Comparison of ENCODE assay signal across 2 cellular contexts in the genomic region with DNA sequence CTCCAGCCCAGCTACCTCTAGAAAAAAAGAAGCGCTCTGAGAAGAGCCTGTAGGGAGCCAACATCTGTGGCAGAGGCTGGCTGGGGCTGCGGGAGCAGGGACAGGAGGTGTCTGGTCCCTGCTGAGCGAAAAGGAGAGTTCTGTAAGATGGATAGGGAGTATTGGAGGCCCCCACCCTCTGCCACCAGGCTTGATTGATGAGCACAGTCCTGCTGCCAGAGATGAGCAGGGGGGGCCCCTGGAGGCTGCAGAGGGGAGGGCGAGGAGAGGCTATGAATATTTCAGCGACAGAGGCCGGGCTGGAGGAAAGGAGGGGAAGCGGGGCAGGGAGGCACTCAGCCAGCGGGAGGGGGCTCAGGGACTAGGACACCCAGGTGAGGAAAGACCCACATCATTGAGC.
TF ChIP-seq lines count a peak whose summit lies in the region.

No MANE protein-coding gene starts in this region.

TF ChIP-seq in SK-N-SH, 30 proteins besides CTCF, POLR2A, EP300 and RAD21 (continued from another document):
- TF ChIP-seq, protein P1, sequence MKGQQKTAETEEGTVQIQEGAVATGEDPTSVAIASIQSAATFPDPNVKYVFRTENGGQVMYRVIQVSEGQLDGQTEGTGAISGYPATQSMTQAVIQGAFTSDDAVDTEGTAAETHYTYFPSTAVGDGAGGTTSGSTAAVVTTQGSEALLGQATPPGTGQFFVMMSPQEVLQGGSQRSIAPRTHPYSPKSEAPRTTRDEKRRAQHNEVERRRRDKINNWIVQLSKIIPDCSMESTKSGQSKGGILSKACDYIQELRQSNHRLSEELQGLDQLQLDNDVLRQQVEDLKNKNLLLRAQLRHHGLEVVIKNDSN (IDR thresholded peaks at IDR 0.05; ENCODE audit: borderline replicate concordance, low read depth) = no peak
- TF ChIP-seq JUND (IDR thresholded peaks at IDR 0.05) = no peak
- TF ChIP-seq, protein P2, sequence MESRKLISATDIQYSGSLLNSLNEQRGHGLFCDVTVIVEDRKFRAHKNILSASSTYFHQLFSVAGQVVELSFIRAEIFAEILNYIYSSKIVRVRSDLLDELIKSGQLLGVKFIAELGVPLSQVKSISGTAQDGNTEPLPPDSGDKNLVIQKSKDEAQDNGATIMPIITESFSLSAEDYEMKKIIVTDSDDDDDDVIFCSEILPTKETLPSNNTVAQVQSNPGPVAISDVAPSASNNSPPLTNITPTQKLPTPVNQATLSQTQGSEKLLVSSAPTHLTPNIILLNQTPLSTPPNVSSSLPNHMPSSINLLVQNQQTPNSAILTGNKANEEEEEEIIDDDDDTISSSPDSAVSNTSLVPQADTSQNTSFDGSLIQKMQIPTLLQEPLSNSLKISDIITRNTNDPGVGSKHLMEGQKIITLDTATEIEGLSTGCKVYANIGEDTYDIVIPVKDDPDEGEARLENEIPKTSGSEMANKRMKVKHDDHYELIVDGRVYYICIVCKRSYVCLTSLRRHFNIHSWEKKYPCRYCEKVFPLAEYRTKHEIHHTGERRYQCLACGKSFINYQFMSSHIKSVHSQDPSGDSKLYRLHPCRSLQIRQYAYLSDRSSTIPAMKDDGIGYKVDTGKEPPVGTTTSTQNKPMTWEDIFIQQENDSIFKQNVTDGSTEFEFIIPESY (IDR thresholded peaks at IDR 0.05; ENCODE audit: borderline replicate concordance, low read depth) = no peak
- TF ChIP-seq, protein P3, sequence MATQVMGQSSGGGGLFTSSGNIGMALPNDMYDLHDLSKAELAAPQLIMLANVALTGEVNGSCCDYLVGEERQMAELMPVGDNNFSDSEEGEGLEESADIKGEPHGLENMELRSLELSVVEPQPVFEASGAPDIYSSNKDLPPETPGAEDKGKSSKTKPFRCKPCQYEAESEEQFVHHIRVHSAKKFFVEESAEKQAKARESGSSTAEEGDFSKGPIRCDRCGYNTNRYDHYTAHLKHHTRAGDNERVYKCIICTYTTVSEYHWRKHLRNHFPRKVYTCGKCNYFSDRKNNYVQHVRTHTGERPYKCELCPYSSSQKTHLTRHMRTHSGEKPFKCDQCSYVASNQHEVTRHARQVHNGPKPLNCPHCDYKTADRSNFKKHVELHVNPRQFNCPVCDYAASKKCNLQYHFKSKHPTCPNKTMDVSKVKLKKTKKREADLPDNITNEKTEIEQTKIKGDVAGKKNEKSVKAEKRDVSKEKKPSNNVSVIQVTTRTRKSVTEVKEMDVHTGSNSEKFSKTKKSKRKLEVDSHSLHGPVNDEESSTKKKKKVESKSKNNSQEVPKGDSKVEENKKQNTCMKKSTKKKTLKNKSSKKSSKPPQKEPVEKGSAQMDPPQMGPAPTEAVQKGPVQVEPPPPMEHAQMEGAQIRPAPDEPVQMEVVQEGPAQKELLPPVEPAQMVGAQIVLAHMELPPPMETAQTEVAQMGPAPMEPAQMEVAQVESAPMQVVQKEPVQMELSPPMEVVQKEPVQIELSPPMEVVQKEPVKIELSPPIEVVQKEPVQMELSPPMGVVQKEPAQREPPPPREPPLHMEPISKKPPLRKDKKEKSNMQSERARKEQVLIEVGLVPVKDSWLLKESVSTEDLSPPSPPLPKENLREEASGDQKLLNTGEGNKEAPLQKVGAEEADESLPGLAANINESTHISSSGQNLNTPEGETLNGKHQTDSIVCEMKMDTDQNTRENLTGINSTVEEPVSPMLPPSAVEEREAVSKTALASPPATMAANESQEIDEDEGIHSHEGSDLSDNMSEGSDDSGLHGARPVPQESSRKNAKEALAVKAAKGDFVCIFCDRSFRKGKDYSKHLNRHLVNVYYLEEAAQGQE (IDR thresholded peaks at IDR 0.05; ENCODE audit: low read depth, low read length) = no peak
TF ChIP-seq in SK-N-SH: peak in this region for 2.

TF ChIP-seq in SK-N-SH treated with all-trans-retinoic acid at 6 μM for 48 hours, 23 proteins besides CTCF, POLR2A, EP300 and RAD21 (continued from another document):
- TF ChIP-seq, protein P4, sequence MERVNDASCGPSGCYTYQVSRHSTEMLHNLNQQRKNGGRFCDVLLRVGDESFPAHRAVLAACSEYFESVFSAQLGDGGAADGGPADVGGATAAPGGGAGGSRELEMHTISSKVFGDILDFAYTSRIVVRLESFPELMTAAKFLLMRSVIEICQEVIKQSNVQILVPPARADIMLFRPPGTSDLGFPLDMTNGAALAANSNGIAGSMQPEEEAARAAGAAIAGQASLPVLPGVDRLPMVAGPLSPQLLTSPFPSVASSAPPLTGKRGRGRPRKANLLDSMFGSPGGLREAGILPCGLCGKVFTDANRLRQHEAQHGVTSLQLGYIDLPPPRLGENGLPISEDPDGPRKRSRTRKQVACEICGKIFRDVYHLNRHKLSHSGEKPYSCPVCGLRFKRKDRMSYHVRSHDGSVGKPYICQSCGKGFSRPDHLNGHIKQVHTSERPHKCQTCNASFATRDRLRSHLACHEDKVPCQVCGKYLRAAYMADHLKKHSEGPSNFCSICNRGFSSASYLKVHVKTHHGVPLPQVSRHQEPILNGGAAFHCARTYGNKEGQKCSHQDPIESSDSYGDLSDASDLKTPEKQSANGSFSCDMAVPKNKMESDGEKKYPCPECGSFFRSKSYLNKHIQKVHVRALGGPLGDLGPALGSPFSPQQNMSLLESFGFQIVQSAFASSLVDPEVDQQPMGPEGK (CRISPR knock-in tag; IDR thresholded peaks at IDR 0.05; ENCODE audit: borderline replicate concordance) = no peak
- TF ChIP-seq, protein P5, sequence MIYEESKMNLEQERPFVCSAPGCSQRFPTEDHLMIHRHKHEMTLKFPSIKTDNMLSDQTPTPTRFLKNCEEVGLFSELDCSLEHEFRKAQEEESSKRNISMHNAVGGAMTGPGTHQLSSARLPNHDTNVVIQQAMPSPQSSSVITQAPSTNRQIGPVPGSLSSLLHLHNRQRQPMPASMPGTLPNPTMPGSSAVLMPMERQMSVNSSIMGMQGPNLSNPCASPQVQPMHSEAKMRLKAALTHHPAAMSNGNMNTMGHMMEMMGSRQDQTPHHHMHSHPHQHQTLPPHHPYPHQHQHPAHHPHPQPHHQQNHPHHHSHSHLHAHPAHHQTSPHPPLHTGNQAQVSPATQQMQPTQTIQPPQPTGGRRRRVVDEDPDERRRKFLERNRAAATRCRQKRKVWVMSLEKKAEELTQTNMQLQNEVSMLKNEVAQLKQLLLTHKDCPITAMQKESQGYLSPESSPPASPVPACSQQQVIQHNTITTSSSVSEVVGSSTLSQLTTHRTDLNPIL (CRISPR knock-in tag; IDR thresholded peaks at IDR 0.05; ENCODE audit: low read depth) = no peak
- TF ChIP-seq RARB (CRISPR knock-in tag; IDR thresholded peaks at IDR 0.05) (no peak), ZNF8 (CRISPR knock-in tag; IDR thresholded peaks at IDR 0.05) (no peak), ZC3H10 (CRISPR knock-in tag; IDR thresholded peaks at IDR 0.05) (no peak), GLIS3 (CRISPR knock-in tag; IDR thresholded peaks at IDR 0.05) (no peak), ESRRG (CRISPR knock-in tag; IDR thresholded peaks at IDR 0.05) (no peak)
